Comparison of ENCODE assay signal across 11 cellular contexts in genomic region chr1:234515411-234515810, GRCh38. TPM values are rescaled to one million over a fixed set of nuclear protein-coding genes. Genes with fewer than 3 reads are reported as not detected.
DNase-seq lines count a peak whose midpoint lies in the region; ATAC-seq and TF ChIP-seq lines count a peak whose summit lies in the region.
"Had no signal": no experiment of that assay in that cellular context is flagged by ENCODE, and none has a peak within 500 bp of the region (broad histone marks: within the 10 kb centered on the region; RNA-seq: fewer than 3 reads in every experiment).

No MANE protein-coding gene starts in this region.

- DNase-seq in choroid plexus epithelial cell (ENCODE audit: low read depth) (peak; percentile 61), mesothelial cell of epicardium (ENCODE audit: low spot score in 2 of 2, unreplicated experiment in 2 of 2) (no peak), NCI-H1930 (lab: John Stamatoyannopoulos, UW) (no peak), RPMI8226 (no peak), NCI-H526 treated with DMSO at 0.1 percent for 48 hours (lab: John Stamatoyannopoulos, UW) (no peak)
- DNase-seq: activated B cell treated with CpG ODN at 0.5 μM for 24 hours; CD8-positive, alpha-beta memory T cell; stimulated activated CD4-positive, alpha-beta T cell treated with anti-CD3 and anti-CD28 coated beads, Interleukin-1b, Interleukin-23, amount 100 ng/mL, for 48 hours had no signal

- H2AFZ ChIP-seq in ACC112 (ENCODE audit: low read length, unreplicated experiment) (no peak overlapping the region), KMS-11 (ENCODE audit: low read depth) (0 out of 2 replicates have a peak overlapping the region, but pooled peaks have one; percentile 7)

- H3K27ac Mint-ChIP-seq in mesothelial cell of epicardium, result peak overlapping the region; percentile 58
- H3K27ac Mint-ChIP-seq: activated B cell treated with CpG ODN at 0.5 μM for 24 hours; CD8-positive, alpha-beta memory T cell had no signal

- no peaks in the 10 kb centered on the region for H3K27me3 Mint-ChIP-seq in mesothelial cell of epicardium (ENCODE audit: low read depth)
- H3K27me3 Mint-ChIP-seq: activated B cell treated with CpG ODN at 0.5 μM for 24 hours had no signal

- H3K9me3 Mint-ChIP-seq in mesothelial cell of epicardium, result no peaks in the 10 kb centered on the region
- H3K9me3 Mint-ChIP-seq: activated B cell treated with CpG ODN at 0.5 μM for 24 hours; CD8-positive, alpha-beta memory T cell had no signal

- no peaks in the 10 kb centered on the region for H3K27me3 ChIP-seq in ACC112 (ENCODE audit: insufficient read depth, low read length)
- no peaks in the 10 kb centered on the region for H3K27me3 ChIP-seq in KMS-11 (ENCODE audit: insufficient read depth, low read depth)

- no peak overlapping the region; the same call in 1 of the 2 replicates for H3K4me2 ChIP-seq in KMS-11

- H4K20me1 ChIP-seq in KMS-11 (ENCODE audit: insufficient read depth), result no peaks in the 10 kb centered on the region

- H3K36me3 ChIP-seq in ACC112 (ENCODE audit: insufficient read depth, low read length) (no peaks in the 10 kb centered on the region), KMS-11 (ENCODE audit: insufficient read depth) (no peaks in the 10 kb centered on the region)

- peak overlapping the region; percentile 79 for H3K27ac ChIP-seq in ACC112 (ENCODE audit: low read depth, low read length)
- H3K27ac ChIP-seq in KMS-11, result no peak overlapping the region; the same call in 1 of the 2 replicates

- H3K4me3 ChIP-seq in ACC112 (ENCODE audit: low read depth, low read length) (0 out of 2 replicates have a peak overlapping the region, but pooled peaks have one; percentile 18), KMS-11 (IDR thresholded peaks at IDR 0.05; ENCODE audit: insufficient read depth, low read depth, low read length) (no peak overlapping the region), choroid plexus epithelial cell (ENCODE audit: low read depth, low read length) (no peak overlapping the region)

- H3K4me3 Mint-ChIP-seq in mesothelial cell of epicardium, result no peak overlapping the region
- H3K4me3 Mint-ChIP-seq: activated B cell treated with CpG ODN at 0.5 μM for 24 hours; CD8-positive, alpha-beta memory T cell had no signal

- H3K9ac ChIP-seq in KMS-11, result no peak overlapping the region

- ATAC-seq in HG02588 (IDR thresholded peaks at IDR 0.05; ENCODE audit: unreplicated experiment), result no peak

- H3K36me3 Mint-ChIP-seq in mesothelial cell of epicardium, result no peaks in the 10 kb centered on the region
- H3K36me3 Mint-ChIP-seq: CD8-positive, alpha-beta memory T cell had no signal

- H3K4me1 Mint-ChIP-seq in mesothelial cell of epicardium, result peaks cover 17% of the 10 kb centered on the region
- H3K4me1 Mint-ChIP-seq: CD8-positive, alpha-beta memory T cell had no signal

- no peak for TF ChIP-seq CTCF in KMS-11 (conservative IDR thresholded peaks at IDR 0.05; ENCODE audit: low read depth, low read length)
- no peak for TF ChIP-seq CTCF in choroid plexus epithelial cell (conservative IDR thresholded peaks at IDR 0.05; ENCODE audit: low read depth, low read length)
- no peak for TF ChIP-seq CTCF in mesothelial cell of epicardium (IDR thresholded peaks at IDR 0.05; ENCODE audit: unreplicated experiment)

- peaks cover 22% of the 10 kb centered on the region for H3K4me1 ChIP-seq in ACC112 (ENCODE audit: control insufficient read depth, insufficient read depth, low read length, unreplicated experiment)
- peaks cover 42% of the 10 kb centered on the region for H3K4me1 ChIP-seq in KMS-11 (ENCODE audit: low read depth, poor library complexity, severe bottlenecking)

- no peaks in the 10 kb centered on the region for H3K79me2 ChIP-seq in ACC112 (ENCODE audit: control insufficient read depth, insufficient read depth, low read length, unreplicated experiment)
- no peaks in the 10 kb centered on the region for H3K79me2 ChIP-seq in KMS-11 (ENCODE audit: insufficient read depth, low read depth)

RNA-seq across cellular contexts. Expression of gene TARBP1, which starts 36.4 kb away (rescaled TPM):
- 66.0 to 69.8 TPM (median 66.1 TPM) in 3 replicates for total RNA-seq in mesothelial cell of epicardium
